In genomic region chr4:142663828-142664227, GRCh38 we compare ENCODE assay signal across 22 cellular contexts.
DNase-seq lines count a peak whose midpoint lies in the region; ATAC-seq and TF ChIP-seq lines count a peak whose summit lies in the region.
"Had no signal": no experiment of that assay in that cellular context is flagged by ENCODE, and none has a peak within 500 bp of the region (broad histone marks: within the 10 kb centered on the region; RNA-seq: fewer than 3 reads in every experiment).

No MANE protein-coding gene starts in this region.

- TF ChIP-seq CTCF in HFFc6 (IDR thresholded peaks at IDR 0.05), result no peak
- no peak for TF ChIP-seq CTCF in transverse colon (IDR thresholded peaks at IDR 0.05)
- TF ChIP-seq CTCF in GM20000 (IDR thresholded peaks at IDR 0.05; ENCODE audit: extremely low read depth, missing control alignments), result no peak

- in situ Hi-C loops in transverse colon (cut with MboI; ENCODE audit: low pct_ligation_motif_present in 1 of 4, low pct_unique_long_range_greater_than_20kb in 1 of 4, low sequenced_read_pairs in 3 of 4), result no loop called here

- H3K4me3 ChIP-seq in adipocyte (ENCODE audit: low read length), result no peak overlapping the region
- H3K4me3 ChIP-seq in transverse colon, result no peak overlapping the region
- H3K4me3 ChIP-seq: A549, SJCRH30 had no signal

- intact Hi-C loops in transverse colon (cut with DNase I; ENCODE audit: low total_unique reads), result no loop called here
- intact Hi-C loops in Right ventricle myocardium inferior (cut with DNase I), result no loop called here

- peak overlapping the region; percentile 55; the same call in 1 of the 2 replicates for H3K27ac Mint-ChIP-seq in HFFc6
- H3K27ac Mint-ChIP-seq: CD14-positive monocyte had no signal

- H3K9ac ChIP-seq in adipocyte (ENCODE audit: low read length), result no peak overlapping the region

- peaks cover 37% of the 10 kb centered on the region for H3K36me3 Mint-ChIP-seq in HFFc6 (ENCODE audit: low read depth)
- H3K36me3 Mint-ChIP-seq: CD14-positive monocyte had no signal

- DNase-seq in AG20443 (ENCODE audit: low spot score) (peak; percentile 38), HFFc6 (peak; percentile 26), adipocyte (ENCODE audit: low read depth) (peak; percentile 24), hepatic stellate cell (ENCODE audit: low spot score) (peak; percentile 16), GM19240 (ENCODE audit: insufficient read length, low spot score) (no peak), transverse colon (no peak), Right ventricle myocardium inferior (ENCODE audit: missing footprints) (no peak), GM20000 (ENCODE audit: low spot score) (no peak)
- DNase-seq: AML-193, DMS79 treated with DMSO at 0.1 percent for 48 hours, GDM1, GOT3, KG1, MV-4-11, NCI-H1694 treated with DMSO at 0.1 percent for 48 hours, NCI-H2227 treated with DMSO at 0.1 percent for 48 hours, NCI-H524, SJCRH30, SW 1271 had no signal

- no peaks in the 10 kb centered on the region for H3K27me3 Mint-ChIP-seq in HFFc6 (ENCODE audit: insufficient read depth)

- H3K9me3 Mint-ChIP-seq in HFFc6, result peaks cover 29% of the 10 kb centered on the region

- peaks cover 14% of the 10 kb centered on the region for H3K4me1 Mint-ChIP-seq in HFFc6 (ENCODE audit: low read depth)
- H3K4me1 Mint-ChIP-seq: CD14-positive monocyte had no signal

- no peak for TF ChIP-seq EP300 in transverse colon (IDR thresholded peaks at IDR 0.05; ENCODE audit: low read depth)

- H3K27me3 ChIP-seq in adipocyte (replicated peaks; ENCODE audit: control insufficient read depth, insufficient read depth, low read length) (no peaks in the 10 kb centered on the region), transverse colon (no peaks in the 10 kb centered on the region)
- H3K27me3 ChIP-seq: SJCRH30 had no signal

- no peak for ATAC-seq in Right ventricle myocardium inferior
- ATAC-seq: A549, HepG2 had no signal

- H3K4me3 Mint-ChIP-seq in HFFc6, result no peak overlapping the region
- H3K4me3 Mint-ChIP-seq: CD14-positive monocyte had no signal

- TF ChIP-seq POLR2A in transverse colon (IDR thresholded peaks at IDR 0.05), result no peak

- no peak overlapping the region for H3K27ac ChIP-seq in transverse colon
- H3K27ac ChIP-seq: A549, SJCRH30 had no signal

- H3K4me1 ChIP-seq in adipocyte (ENCODE audit: control insufficient read depth, insufficient read depth, low read length) (no peaks in the 10 kb centered on the region), transverse colon (no peaks in the 10 kb centered on the region)
- H3K4me1 ChIP-seq: A549, SJCRH30 had no signal

- peaks cover 16% of the 10 kb centered on the region for H3K9me3 ChIP-seq in adipocyte (ENCODE audit: control insufficient read depth, low read length)
- peaks cover 21 to 22% of the 10 kb centered on the region in 2 donors for H3K9me3 ChIP-seq in transverse colon

- H3K36me3 ChIP-seq in adipocyte (ENCODE audit: control insufficient read depth, insufficient read depth, low read length, severe bottlenecking) (no peaks in the 10 kb centered on the region), transverse colon (no peaks in the 10 kb centered on the region)
- H3K36me3 ChIP-seq: SJCRH30 had no signal

- WGBS in transverse colon (ENCODE audit: low coverage in 1 of 2), 2 donors, result 88% methylated on average over 1 of the region's 1 CpG; no CpG with 5 or more reads in 1 of the 2 donors

Comparison
In these comparisons a context has a peak if more than half of its experiments do, and no peak if none do; other contexts are left out.
1. DNase-seq: peak in AG20443 (single experiment), HFFc6 (single experiment), adipocyte (single experiment) and hepatic stellate cell (single experiment); none in GM19240 (single experiment), transverse colon (single experiment), Right ventricle myocardium inferior (single experiment) and GM20000 (single experiment).